ENCODE assay signal across 8 cellular contexts in the genomic region with DNA sequence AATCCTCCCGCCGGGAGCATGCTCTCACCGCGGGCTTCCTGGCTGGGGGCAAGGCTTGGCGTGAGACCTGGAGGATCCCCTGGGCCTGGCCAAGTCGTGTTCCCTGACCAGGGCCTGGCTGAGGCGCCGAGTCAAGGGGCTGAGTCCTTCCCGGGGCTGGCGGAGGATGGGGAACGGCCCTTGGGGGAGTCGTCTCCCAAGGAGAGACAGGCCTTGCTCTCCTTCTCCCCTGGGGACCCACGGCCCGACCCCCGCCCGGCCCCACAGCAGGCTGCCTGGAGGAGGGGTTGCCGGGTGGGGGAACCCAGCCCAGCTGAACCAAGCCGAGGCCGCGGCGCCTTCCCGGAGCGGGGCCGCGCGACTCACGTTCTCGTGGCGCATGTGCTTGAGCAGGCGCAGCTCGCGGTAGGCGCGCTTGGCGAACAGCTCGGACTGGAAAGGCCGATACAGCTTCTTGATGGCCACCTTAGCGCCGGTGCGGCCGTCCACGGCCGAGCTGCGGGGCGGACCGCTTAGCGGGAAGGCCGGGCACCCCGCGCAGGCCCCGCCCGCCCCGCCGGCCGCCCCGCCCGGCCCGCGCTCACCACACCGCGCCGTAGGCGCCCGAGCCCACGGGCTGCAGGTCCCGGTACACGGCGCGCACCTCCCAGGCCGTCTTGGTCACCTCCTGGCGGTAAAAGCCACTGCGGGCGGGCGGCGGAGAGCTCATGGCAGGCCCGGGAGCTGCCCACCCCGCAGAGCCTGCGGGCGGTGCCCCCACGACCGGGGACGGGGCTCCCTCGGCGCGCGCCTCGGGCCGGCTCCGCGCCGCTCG. TPM values are rescaled to one million over a fixed set of nuclear protein-coding genes. Genes with fewer than 3 reads are reported as not detected.
DNase-seq lines count a peak whose midpoint lies in the region; ATAC-seq and TF ChIP-seq lines count a peak whose summit lies in the region.

No MANE protein-coding gene starts in this region.

- peaks cover 15% of the 10 kb centered on the region for H3K36me3 ChIP-seq in MG63
- no peaks in the 10 kb centered on the region for H3K36me3 ChIP-seq in trophoblast cell (ENCODE audit: control insufficient read depth in 1 of 2, insufficient read depth in 2 of 2, low read length in 2 of 2)

- H3K4ac ChIP-seq in trophoblast cell (ENCODE audit: low read depth, low read length): no peak overlapping the region

- H2BK12ac ChIP-seq in trophoblast cell (ENCODE audit: low read length): no peak overlapping the region

- H3K4me1 ChIP-seq in trophoblast cell (ENCODE audit: control insufficient read depth in 1 of 2, insufficient read depth in 2 of 2, low read length in 2 of 2): peaks cover 17 to 20% of the 10 kb centered on the region in 2 experiments

- CTCF ChIA-PET in activated CD4-positive, alpha-beta T cell treated with anti-CD3 and anti-CD28 coated beads for 36 hours (lab: Charles Lee): interaction anchor here (0.5 to 0.7 kb wide), 2 partner anchors 9 to 24 kb away, joined by 3 read pairs; no protein-coding TSS in a partner anchor

- no peak overlapping the region for H3K27ac ChIP-seq in trophoblast cell (ENCODE audit: low read depth, low read length)

- H2BK5ac ChIP-seq in trophoblast cell (ENCODE audit: low read depth, low read length, poor library complexity): no peak overlapping the region

- no peaks in the 10 kb centered on the region for H3K9me3 Mint-ChIP-seq in activated CD4-positive, alpha-beta T cell treated with anti-CD3 and anti-CD28 coated beads for 36 hours (ENCODE audit: low read depth)
- no peaks in the 10 kb centered on the region for H3K9me3 Mint-ChIP-seq in activated T-helper 17 cell treated with anti-CD3 and anti-CD28 coated beads, Interleukin-2, amount 50 U/mL, for 72 hours

- DNase-seq in activated CD4-positive, alpha-beta T cell treated with anti-CD3 and anti-CD28 coated beads for 36 hours: peak; percentile 64
- no peak for DNase-seq in activated CD4-positive, alpha-beta T cell treated with anti-CD3 and anti-CD28 coated beads for 4 hours
- DNase-seq in MG63 (peak; percentile 68), glomerular visceral epithelial cell (ENCODE audit: extremely low spot score) (peak; percentile 56), trophoblast cell (peak in 1 of 2 donors; percentile 49), HT-29 (ENCODE audit: low spot score) (no peak)

- H3K4me3 ChIP-seq in MG63: peak overlapping the region; percentile 75
- peak overlapping the region; percentile 61 for H3K4me3 ChIP-seq in trophoblast cell (ENCODE audit: low read depth, low read length)

- no peak overlapping the region for H3K27ac Mint-ChIP-seq in activated CD4-positive, alpha-beta T cell treated with anti-CD3 and anti-CD28 coated beads for 36 hours
- H3K27ac Mint-ChIP-seq in activated T-helper 17 cell treated with anti-CD3 and anti-CD28 coated beads, Interleukin-2, amount 50 U/mL, for 72 hours: no peak overlapping the region

- H3K18ac ChIP-seq in trophoblast cell (ENCODE audit: low read length): no peak overlapping the region

- POLR2A ChIA-PET in activated CD4-positive, alpha-beta T cell treated with anti-CD3 and anti-CD28 coated beads for 36 hours (lab: Charles Lee): no interaction called here

- peak overlapping the region; percentile 48 for H3K4me3 Mint-ChIP-seq in activated CD4-positive, alpha-beta T cell treated with anti-CD3 and anti-CD28 coated beads for 36 hours
- H3K4me3 Mint-ChIP-seq in activated T-helper 17 cell treated with anti-CD3 and anti-CD28 coated beads, Interleukin-2, amount 50 U/mL, for 72 hours: no peak overlapping the region

- no CpG with 5 or more reads among the region's 92 CpGs for WGBS in trophoblast cell (ENCODE audit: extremely low coverage, insufficient coverage, insufficient read length)

- H3K23ac ChIP-seq in trophoblast cell (ENCODE audit: low read length): no peak overlapping the region

- no peaks in the 10 kb centered on the region for H3K27me3 ChIP-seq in MG63
- H3K27me3 ChIP-seq in trophoblast cell (ENCODE audit: insufficient read depth, low read length): peaks cover 9% of the 10 kb centered on the region

- H2BK120ac ChIP-seq in trophoblast cell (ENCODE audit: insufficient read depth, low read length, poor library complexity): no peak overlapping the region

- no peak overlapping the region for H4K91ac ChIP-seq in trophoblast cell (ENCODE audit: low read depth, low read length)

- intact Hi-C loops in activated CD4-positive, alpha-beta T cell treated with anti-CD3 and anti-CD28 coated beads for 36 hours (cut with DNase I, micrococcal nuclease): no loop called here

- H2AFZ ChIP-seq in trophoblast cell (ENCODE audit: insufficient read depth, low read length, poor library complexity): peak overlapping the region; percentile 35

- H3K9me3 ChIP-seq in MG63 (no peaks in the 10 kb centered on the region), trophoblast cell (ENCODE audit: insufficient read depth, low read depth, low read length) (no peaks in the 10 kb centered on the region)

- peak overlapping the region; percentile 74 for H3K4me2 ChIP-seq in trophoblast cell (ENCODE audit: low read length)

- H4K12ac ChIP-seq in trophoblast cell (ENCODE audit: low read depth, low read length): no peak overlapping the region

- H2AK5ac ChIP-seq in trophoblast cell (ENCODE audit: low read length): no peak overlapping the region

- TF ChIP-seq POLR2A in GM18505 (IDR thresholded peaks at IDR 0.05; ENCODE audit: borderline replicate concordance, extremely low read depth, insufficient read depth, insufficient read length): no peak

- peaks cover 5% of the 10 kb centered on the region for H3K4me1 Mint-ChIP-seq in activated CD4-positive, alpha-beta T cell treated with anti-CD3 and anti-CD28 coated beads for 36 hours
- H3K4me1 Mint-ChIP-seq in activated T-helper 17 cell treated with anti-CD3 and anti-CD28 coated beads, Interleukin-2, amount 50 U/mL, for 72 hours: no peaks in the 10 kb centered on the region

- no peak overlapping the region for H3K9ac ChIP-seq in trophoblast cell (ENCODE audit: low read length)

- H4K8ac ChIP-seq in trophoblast cell (ENCODE audit: low read depth, low read length): no peak overlapping the region

- H3K79me2 ChIP-seq in trophoblast cell (ENCODE audit: control insufficient read depth, insufficient read depth, low read length, poor library complexity): no peaks in the 10 kb centered on the region

- peaks cover 14% of the 10 kb centered on the region for H3K27me3 Mint-ChIP-seq in activated CD4-positive, alpha-beta T cell treated with anti-CD3 and anti-CD28 coated beads for 36 hours
- H3K27me3 Mint-ChIP-seq in activated T-helper 17 cell treated with anti-CD3 and anti-CD28 coated beads, Interleukin-2, amount 50 U/mL, for 72 hours: peaks cover 10% of the 10 kb centered on the region

- H3K79me1 ChIP-seq in trophoblast cell (ENCODE audit: low read length): no peaks in the 10 kb centered on the region

- H3K36me3 Mint-ChIP-seq in activated CD4-positive, alpha-beta T cell treated with anti-CD3 and anti-CD28 coated beads for 36 hours (ENCODE audit: low read depth): no peaks in the 10 kb centered on the region
- H3K36me3 Mint-ChIP-seq in activated T-helper 17 cell treated with anti-CD3 and anti-CD28 coated beads, Interleukin-2, amount 50 U/mL, for 72 hours (ENCODE audit: low read depth): no peaks in the 10 kb centered on the region

- ATAC-seq in activated CD4-positive, alpha-beta T cell treated with anti-CD3 and anti-CD28 coated beads for 36 hours: peak; percentile 52
- ATAC-seq in activated T-helper 17 cell treated with anti-CD3 and anti-CD28 coated beads, Interleukin-2, amount 50 U/mL, for 72 hours (replicated peaks): peak; percentile 41
- no peak for ATAC-seq in GM18505 (IDR thresholded peaks at IDR 0.05; ENCODE audit: unreplicated experiment)

- H3K14ac ChIP-seq in trophoblast cell (ENCODE audit: low read length): no peak overlapping the region

RNA-seq across cellular contexts. Expression of gene MAPK12, which starts 0.5 kb away (rescaled TPM):
- 1 to 10 TPM; 5.4 to 8.1 TPM for total RNA-seq in activated CD4-positive, alpha-beta T cell treated with anti-CD3 and anti-CD28 coated beads for 36 hours
- total RNA-seq in MG63 (2014; rRNA removed; shearing (Covaris generic); ENCODE audit: low replicate concordance): 54.4 and 58.0 TPM in 2 replicates
- total RNA-seq in activated T-helper 17 cell treated with anti-CD3 and anti-CD28 coated beads, Interleukin-2, amount 50 U/mL, for 72 hours: 10 to 100 TPM in 1 of 2 donors, 1 to 10 TPM in 1; 5.0 to 14.8 TPM
- 2.5 and 2.7 TPM in 2 replicates for polyA plus RNA-seq in trophoblast cell (2013)
- total RNA-seq in HT-29 (2014; rRNA removed; shearing (Covaris generic)): 6.6 and 6.7 TPM in 2 replicates

RNA-seq across cellular contexts. Expression of gene MAPK11, which starts 9.2 kb away (rescaled TPM):
- 10 to 100 TPM; 11.6 to 13.6 TPM for total RNA-seq in activated CD4-positive, alpha-beta T cell treated with anti-CD3 and anti-CD28 coated beads for 36 hours
- 15.0 and 27.8 TPM in 2 replicates for total RNA-seq in MG63 (2014; rRNA removed; shearing (Covaris generic); ENCODE audit: low replicate concordance)
- total RNA-seq in activated T-helper 17 cell treated with anti-CD3 and anti-CD28 coated beads, Interleukin-2, amount 50 U/mL, for 72 hours: 10 to 100 TPM; 20.9 to 21.7 TPM
- 0.15 and 0.29 TPM in 2 replicates for polyA plus RNA-seq in trophoblast cell (2013)
- 1.6 and 2.2 TPM in 2 replicates for total RNA-seq in HT-29 (2014; rRNA removed; shearing (Covaris generic))

RNA-seq across cellular contexts. Expression of gene HDAC10, which starts 9.9 kb away (rescaled TPM):
- 10 to 100 TPM; 33.5 to 41.5 TPM for total RNA-seq in activated CD4-positive, alpha-beta T cell treated with anti-CD3 and anti-CD28 coated beads for 36 hours
- total RNA-seq in MG63 (2014; rRNA removed; shearing (Covaris generic); ENCODE audit: low replicate concordance): 8.5 and 21.5 TPM in 2 replicates
- total RNA-seq in activated T-helper 17 cell treated with anti-CD3 and anti-CD28 coated beads, Interleukin-2, amount 50 U/mL, for 72 hours: 10 to 100 TPM; 66.4 to 67.5 TPM
- polyA plus RNA-seq in trophoblast cell (2013): 16.1 TPM in 2 replicates
- 62.6 and 63.3 TPM in 2 replicates for total RNA-seq in HT-29 (2014; rRNA removed; shearing (Covaris generic))

RNA-seq across cellular contexts. Expression of gene TUBGCP6, which starts 16.2 kb away (rescaled TPM):
- total RNA-seq in activated CD4-positive, alpha-beta T cell treated with anti-CD3 and anti-CD28 coated beads for 36 hours: 10 to 100 TPM; 42.2 to 49.2 TPM
- 11.8 and 17.2 TPM in 2 replicates for total RNA-seq in MG63 (2014; rRNA removed; shearing (Covaris generic); ENCODE audit: low replicate concordance)
- total RNA-seq in activated T-helper 17 cell treated with anti-CD3 and anti-CD28 coated beads, Interleukin-2, amount 50 U/mL, for 72 hours: 10 to 100 TPM; 44.5 to 51.1 TPM
- polyA plus RNA-seq in trophoblast cell (2013): 9.8 and 10.1 TPM in 2 replicates
- total RNA-seq in HT-29 (2014; rRNA removed; shearing (Covaris generic)): 30.8 and 32.2 TPM in 2 replicates

RNA-seq across cellular contexts. Expression of gene PLXNB2, which starts 46.4 kb away (rescaled TPM):
- total RNA-seq in activated CD4-positive, alpha-beta T cell treated with anti-CD3 and anti-CD28 coated beads for 36 hours: 1 to 10 TPM; 5.5 to 6.3 TPM
- 65.6 and 80.7 TPM in 2 replicates for total RNA-seq in MG63 (2014; rRNA removed; shearing (Covaris generic); ENCODE audit: low replicate concordance)
- total RNA-seq in activated T-helper 17 cell treated with anti-CD3 and anti-CD28 coated beads, Interleukin-2, amount 50 U/mL, for 72 hours: 10 to 100 TPM; 29.1 to 30.4 TPM
- 61.9 and 66.1 TPM in 2 replicates for polyA plus RNA-seq in trophoblast cell (2013)
- total RNA-seq in HT-29 (2014; rRNA removed; shearing (Covaris generic)): 247 and 252 TPM in 2 replicates

Comparison
In these comparisons a context has a peak if more than half of its experiments do, and no peak if none do; other contexts are left out.
1. DNase-seq: peak in activated CD4-positive, alpha-beta T cell treated with anti-CD3 and anti-CD28 coated beads for 36 hours (single experiment), MG63 (single experiment) and glomerular visceral epithelial cell (single experiment); none in activated CD4-positive, alpha-beta T cell treated with anti-CD3 and anti-CD28 coated beads for 4 hours (0 of 2) and HT-29 (single experiment).